8 cellular contexts compared by ENCODE assay signal in the genomic region with DNA sequence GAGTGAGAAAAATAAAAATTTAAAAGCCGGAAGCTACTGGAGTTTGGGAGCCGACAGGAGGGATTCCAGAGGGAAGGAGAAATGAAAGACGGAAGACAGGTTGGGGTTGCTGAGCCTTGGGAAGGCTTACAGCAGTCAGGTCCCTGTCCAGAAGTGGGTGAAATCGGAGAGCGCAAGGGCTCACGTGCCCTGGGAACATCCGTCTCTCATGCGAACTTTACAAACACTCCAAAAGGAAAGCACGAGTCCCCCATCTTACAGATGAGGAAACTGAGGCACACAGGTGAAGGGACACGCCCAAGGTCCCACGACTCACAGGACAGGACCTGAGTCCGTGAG. TPM values are rescaled to one million over a fixed set of nuclear protein-coding genes. Genes with fewer than 3 reads are reported as not detected.
DNase-seq lines count a peak whose midpoint lies in the region; ATAC-seq and TF ChIP-seq lines count a peak whose summit lies in the region.

No MANE protein-coding gene starts in this region.

- H3K9me3 ChIP-seq in ectodermal cell (ENCODE audit: control insufficient read depth, low read length) = no peaks in the 10 kb centered on the region

- ATAC-seq in natural killer cell treated with Interleukin-12 subunit alpha and Interleukin-12 subunit beta and Interleukin-15 and Interleukin-18, amount 100 ng/mL, for 72 hours = no peak
- ATAC-seq in HG03442 (IDR thresholded peaks at IDR 0.05; ENCODE audit: unreplicated experiment) = no peak

- peaks cover 26% of the 10 kb centered on the region for H3K27me3 ChIP-seq in ectodermal cell (ENCODE audit: control insufficient read depth, insufficient read depth, low read length, poor library complexity, severe bottlenecking)

- TF ChIP-seq CTCF in AG10803 (conservative IDR thresholded peaks at IDR 0.05; ENCODE audit: low read length) = no peak

- H3K4me3 Mint-ChIP-seq in IgD-negative memory B cell = peak overlapping the region in 3 of 4 donors; percentile 77 to 84 (median 79)
- peak overlapping the region; percentile 71 for H3K4me3 Mint-ChIP-seq in natural killer cell treated with Interleukin-12 subunit alpha and Interleukin-12 subunit beta and Interleukin-15 and Interleukin-18, amount 100 ng/mL, for 72 hours

- no peaks in the 10 kb centered on the region for H3K36me3 ChIP-seq in ectodermal cell (ENCODE audit: control insufficient read depth, insufficient read depth, low read length)

- DNase-seq in AG10803 (ENCODE audit: low read depth) (no peak), COLO829 (ENCODE audit: low spot score) (no peak), amygdala (lab: John Stamatoyannopoulos, UW) (no peak), NCI-H2081 (lab: John Stamatoyannopoulos, UW) (no peak)
- no peak for DNase-seq in natural killer cell treated with Interleukin-12 subunit alpha and Interleukin-12 subunit beta and Interleukin-15 and Interleukin-18, amount 100 ng/mL, for 72 hours (ENCODE audit: low spot score)

- no peaks in the 10 kb centered on the region for H3K36me3 Mint-ChIP-seq in IgD-negative memory B cell
- no peaks in the 10 kb centered on the region for H3K36me3 Mint-ChIP-seq in natural killer cell treated with Interleukin-12 subunit alpha and Interleukin-12 subunit beta and Interleukin-15 and Interleukin-18, amount 100 ng/mL, for 72 hours

- H3K27ac Mint-ChIP-seq in IgD-negative memory B cell = peak overlapping the region in 1 of 3 donors; percentile 80
- H3K27ac Mint-ChIP-seq in natural killer cell treated with Interleukin-12 subunit alpha and Interleukin-12 subunit beta and Interleukin-15 and Interleukin-18, amount 100 ng/mL, for 72 hours = peak overlapping the region in 1 of 2 donors; percentile 29

- peaks cover 6 to 22% (median 11%) of the 10 kb centered on the region in 3 donors for H3K4me1 Mint-ChIP-seq in IgD-negative memory B cell
- peaks cover 18 to 24% of the 10 kb centered on the region in 2 donors for H3K4me1 Mint-ChIP-seq in natural killer cell treated with Interleukin-12 subunit alpha and Interleukin-12 subunit beta and Interleukin-15 and Interleukin-18, amount 100 ng/mL, for 72 hours (ENCODE audit: low read depth in 2 of 2)

- peaks cover 11% of the 10 kb centered on the region for H3K27me3 Mint-ChIP-seq in IgD-negative memory B cell
- peaks cover 21 to 26% of the 10 kb centered on the region in 2 donors for H3K27me3 Mint-ChIP-seq in natural killer cell treated with Interleukin-12 subunit alpha and Interleukin-12 subunit beta and Interleukin-15 and Interleukin-18, amount 100 ng/mL, for 72 hours

- 46 to 55% methylated on average over 12 of the region's 12 CpGs for WGBS in ectodermal cell, 2 experiments

- peaks cover 15% of the 10 kb centered on the region for H3K4me1 ChIP-seq in ectodermal cell (ENCODE audit: control insufficient read depth, insufficient read depth, low read length)

- no peak overlapping the region for H3K27ac ChIP-seq in ectodermal cell (ENCODE audit: insufficient read depth, low read depth, low read length, poor library complexity, severe bottlenecking)

- H3K4me3 ChIP-seq in AG10803 (ENCODE audit: low read length) (peak overlapping the region; percentile 53), ectodermal cell (ENCODE audit: insufficient read depth, low read depth, low read length) (peak overlapping the region; percentile 53)

- H3K9me3 Mint-ChIP-seq in IgD-negative memory B cell = no peaks in the 10 kb centered on the region
- no peaks in the 10 kb centered on the region for H3K9me3 Mint-ChIP-seq in natural killer cell treated with Interleukin-12 subunit alpha and Interleukin-12 subunit beta and Interleukin-15 and Interleukin-18, amount 100 ng/mL, for 72 hours

RNA-seq across cellular contexts. Expression of gene OLFML2A, which starts 0.4 kb away (rescaled TPM):
- 0.20 TPM for polyA plus RNA-seq in IgD-negative memory B cell
- 9.5 TPM for polyA plus RNA-seq in ectodermal cell (2013, experiment 1 of 4)
- 8.0 TPM for polyA plus RNA-seq in ectodermal cell (2013, experiment 2 of 4)
- 6.0 TPM for polyA plus RNA-seq in ectodermal cell (2013, experiment 3 of 4)
- polyA plus RNA-seq in ectodermal cell (2013, experiment 4 of 4) = 5.8 TPM
- not detected for total RNA-seq in natural killer cell treated with Interleukin-12 subunit alpha and Interleukin-12 subunit beta and Interleukin-15 and Interleukin-18, amount 100 ng/mL, for 72 hours

RNA-seq across cellular contexts. Expression of gene NR6A1, which starts 5.5 kb away (rescaled TPM):
- 0.03 TPM for polyA plus RNA-seq in IgD-negative memory B cell
- polyA plus RNA-seq in ectodermal cell (2013, experiment 1 of 4) = 247 TPM
- polyA plus RNA-seq in ectodermal cell (2013, experiment 2 of 4) = 281 TPM
- polyA plus RNA-seq in ectodermal cell (2013, experiment 3 of 4) = 175 TPM
- polyA plus RNA-seq in ectodermal cell (2013, experiment 4 of 4) = 190 TPM
- total RNA-seq in natural killer cell treated with Interleukin-12 subunit alpha and Interleukin-12 subunit beta and Interleukin-15 and Interleukin-18, amount 100 ng/mL, for 72 hours = 1 to 10 TPM; 2.0 to 3.8 TPM
